9 cellular contexts compared by ENCODE assay signal in the genomic region with DNA sequence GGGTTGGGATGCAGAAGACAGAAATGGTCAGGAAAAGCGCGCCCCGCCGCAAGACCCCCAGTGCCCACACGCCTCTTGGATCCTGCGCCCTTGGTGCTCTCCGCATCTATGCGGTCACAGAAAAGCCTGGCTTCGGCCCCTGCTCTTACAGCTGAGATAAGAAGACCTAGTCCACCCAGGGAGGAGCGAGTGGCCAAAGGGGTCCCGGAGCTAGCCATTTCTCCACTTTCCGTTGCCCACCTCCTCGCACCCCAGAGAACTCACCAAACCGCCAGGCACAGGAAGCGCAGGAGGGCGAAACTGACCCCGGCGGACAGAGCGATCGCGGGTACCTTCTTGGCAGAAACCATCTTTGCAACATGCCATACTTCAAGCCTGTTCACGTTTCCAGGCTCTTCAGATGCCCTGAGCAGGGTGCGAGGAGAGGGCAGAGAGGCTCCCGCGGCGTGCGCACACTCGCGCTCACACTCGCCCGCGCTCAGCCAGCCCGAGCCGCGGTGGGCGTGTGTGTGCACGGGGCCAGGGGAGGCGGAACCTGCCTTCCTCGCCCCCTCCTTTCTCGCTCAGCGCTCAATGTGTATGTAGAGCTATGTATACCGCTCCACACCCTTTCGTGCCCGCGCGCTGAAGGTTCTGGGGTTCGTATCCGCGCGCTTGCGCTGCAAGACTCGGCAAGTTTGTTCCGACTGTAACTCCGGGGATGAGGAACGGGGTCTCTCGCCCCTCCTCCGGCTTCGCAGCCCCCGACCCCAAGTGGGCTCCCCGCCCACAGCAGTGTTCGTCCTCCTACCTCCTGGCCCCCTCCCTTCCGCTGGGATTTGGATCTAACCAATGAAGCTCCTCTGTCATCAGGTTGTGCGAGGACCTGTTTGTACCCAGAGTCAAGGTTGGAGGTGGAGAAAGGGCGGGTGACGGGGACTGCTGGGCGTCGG. TPM values are rescaled to one million over a fixed set of nuclear protein-coding genes. Genes with fewer than 3 reads are reported as not detected.
DNase-seq lines count a peak whose midpoint lies in the region; ATAC-seq and TF ChIP-seq lines count a peak whose summit lies in the region.
"Had no signal": no experiment of that assay in that cellular context is flagged by ENCODE, and none has a peak within 500 bp of the region (broad histone marks: within the 10 kb centered on the region; RNA-seq: fewer than 3 reads in every experiment).

A gene (minus strand): TSS at position 507 of the 932 bp plus-strand sequence. CDS start 157 bp downstream, at position 350.

- peaks cover 0 to 5% (median 0%) of the 10 kb centered on the region in 6 donors for H3K9me3 Mint-ChIP-seq in immature natural killer cell

- no peaks in the 10 kb centered on the region for H3K36me3 ChIP-seq in thoracic aorta

- H3K27ac Mint-ChIP-seq in immature natural killer cell, result peak within 1 kb of the TSS in 1 of 6 donors; percentile 74

- H3K4me1 ChIP-seq in thoracic aorta (ENCODE audit: control insufficient read depth in 1 of 2, low read depth in 2 of 2), result peaks cover 4 to 12% of the 10 kb centered on the region in 2 donors

- H3K27me3 ChIP-seq in thoracic aorta (replicated peaks; ENCODE audit: insufficient read depth), result no peaks in the 10 kb centered on the region

- ATAC-seq in thoracic aorta (ENCODE audit: insufficient number of reproducible peaks, low FRiP score, low read depth), result no peak

- DNase-seq in NOMO-1 (lab: John Stamatoyannopoulos, UW; ENCODE audit: unreplicated experiment in 2 of 2), result peak; percentile 25 to 26
- DNase-seq in NOMO-1 treated with dmso at 0.1 percent for 144 hours (lab: John Stamatoyannopoulos, UW; ENCODE audit: unreplicated experiment), result no peak
- DNase-seq in astrocyte of the cerebellum (ENCODE audit: low read depth), result no peak
- DNase-seq in immature natural killer cell, result peak in 1 of 3 donors; percentile 3
- DNase-seq in thoracic aorta (ENCODE audit: low spot score), result no peak
- no peak for DNase-seq in NCI-H446 treated with DMSO at 0.1 percent for 48 hours (lab: John Stamatoyannopoulos, UW)
- no peak for DNase-seq in NAMALWA (ENCODE audit: low spot score)
- DNase-seq in GF-D8 (lab: John Stamatoyannopoulos, UW), result no peak

- peaks cover 15 to 24% (median 18%) of the 10 kb centered on the region in 3 donors for H3K27me3 Mint-ChIP-seq in immature natural killer cell (ENCODE audit: low read depth in 3 of 3)

- no peaks in the 10 kb centered on the region for H3K36me3 Mint-ChIP-seq in immature natural killer cell

- H3K27ac ChIP-seq in thoracic aorta, result no peak within 1 kb of the TSS

- no peaks in the 10 kb centered on the region for H3K9me3 ChIP-seq in thoracic aorta

- TF ChIP-seq CTCF in astrocyte of the cerebellum (IDR thresholded peaks at IDR 0.05; ENCODE audit: low read depth, low read length, missing control alignments), result no peak
- no peak for TF ChIP-seq CTCF in thoracic aorta (IDR thresholded peaks at IDR 0.05)

- peaks cover 21 to 28% of the 10 kb centered on the region in 2 donors for H3K4me1 Mint-ChIP-seq in immature natural killer cell

- H3K4me3 ChIP-seq in astrocyte of the cerebellum (ENCODE audit: low read depth, low read length), result peak within 1 kb of the TSS; percentile 61
- peak within 1 kb of the TSS; percentile 61 for H3K4me3 ChIP-seq in thoracic aorta

- in situ Hi-C loops in astrocyte of the cerebellum (cut with HindIII; ENCODE audit: low sequenced_read_pairs), result no loop called here

- H3K4me3 Mint-ChIP-seq in immature natural killer cell, result peak within 1 kb of the TSS; percentile 28 to 80 (median 54)

RNA-seq across cellular contexts. Expression of the gene that starts here (rescaled TPM):
- polyA plus RNA-seq in immature natural killer cell, result not detected
- under 1 TPM in 1 of 2 donors, not detected in 1; 0.14 TPM for total RNA-seq in thoracic aorta
- total RNA-seq: fibroblast of villous mesenchyme had no signal

Comparison
In these comparisons a context has a peak if more than half of its experiments do, and no peak if none do; other contexts are left out.
1. DNase-seq: peak in NOMO-1 (2 of 2); none in NOMO-1 treated with dmso at 0.1 percent for 144 hours (single experiment), astrocyte of the cerebellum (single experiment), thoracic aorta (single experiment), NCI-H446 treated with DMSO at 0.1 percent for 48 hours (single experiment), NAMALWA (single experiment) and GF-D8 (single experiment).